ENCODE assay signal across 11 cellular contexts in genomic region chr13:23268441-23268840, GRCh38.
DNase-seq lines count a peak whose midpoint lies in the region; ATAC-seq and TF ChIP-seq lines count a peak whose summit lies in the region.
"Had no signal": no experiment of that assay in that cellular context is flagged by ENCODE, and none has a peak within 500 bp of the region (broad histone marks: within the 10 kb centered on the region; RNA-seq: fewer than 3 reads in every experiment).

No MANE protein-coding gene starts in this region.

- POLR2A ChIA-PET in GM10248 (lab: Yijun Ruan, JAX), result no interaction called here

- DNase-seq in GM10248 (ENCODE audit: extremely low spot score), result peak; percentile 22
- DNase-seq in activated T-cell treated with anti-CD3 and anti-CD28 coated beads, Interleukin-2, amount 50 U/mL, for 72 hours, result peak; percentile 44 to 58
- DNase-seq in GDM1 (lab: John Stamatoyannopoulos, UW), result no peak
- DNase-seq in BE2C, result no peak
- no peak for DNase-seq in putamen (ENCODE audit: low spot score)
- DNase-seq in left cardiac atrium, result no peak
- DNase-seq: kidney, NCI-H446 treated with DMSO at 0.1 percent for 48 hours had no signal

- intact Hi-C loops in left cardiac atrium (cut with DNase I), result no loop called here

- ATAC-seq in GM18870 (IDR thresholded peaks at IDR 0.05; ENCODE audit: unreplicated experiment) (peak; percentile 94), HG02642 (IDR thresholded peaks at IDR 0.05; ENCODE audit: poor library complexity, unreplicated experiment) (peak; percentile 89), left cardiac atrium (no peak)
- peak; percentile 77 to 99 for ATAC-seq in activated T-cell treated with anti-CD3 and anti-CD28 coated beads, Interleukin-2, amount 50 U/mL, for 72 hours (replicated peaks in 1 of 2)

- no peak overlapping the region for H3K4me3 ChIP-seq in BE2C (ENCODE audit: low read depth, low read length)
- H3K4me3 ChIP-seq: SJSA1 had no signal

- peaks cover 13% of the 10 kb centered on the region for H3K4me1 Mint-ChIP-seq in activated T-cell treated with anti-CD3 and anti-CD28 coated beads, Interleukin-2, amount 50 U/mL, for 72 hours (ENCODE audit: low read depth)

- H3K4me3 Mint-ChIP-seq in activated T-cell treated with anti-CD3 and anti-CD28 coated beads, Interleukin-2, amount 50 U/mL, for 72 hours, result peak overlapping the region in 1 of 2 donors; percentile 76

- no peaks in the 10 kb centered on the region for H3K36me3 Mint-ChIP-seq in activated T-cell treated with anti-CD3 and anti-CD28 coated beads, Interleukin-2, amount 50 U/mL, for 72 hours (ENCODE audit: insufficient read depth in 2 of 2)

- no peaks in the 10 kb centered on the region for H3K4me1 ChIP-seq in BE2C
- H3K4me1 ChIP-seq: SJSA1 had no signal

- no peaks in the 10 kb centered on the region for H3K9me3 Mint-ChIP-seq in activated T-cell treated with anti-CD3 and anti-CD28 coated beads, Interleukin-2, amount 50 U/mL, for 72 hours

- H3K27me3 Mint-ChIP-seq in activated T-cell treated with anti-CD3 and anti-CD28 coated beads, Interleukin-2, amount 50 U/mL, for 72 hours (ENCODE audit: low read depth), result peaks cover 14% of the 10 kb centered on the region

- H3K27me3 ChIP-seq in BE2C, result peaks cover 14% of the 10 kb centered on the region; the same call in 1 of the 2 replicates
- H3K27me3 ChIP-seq: SJSA1 had no signal

- CTCF ChIA-PET in GM10248 (lab: Yijun Ruan, JAX), result no interaction called here

- TF ChIP-seq CTCF in GM10248 (IDR thresholded peaks at IDR 0.05; ENCODE audit: control extremely low read depth, extremely low read depth, low read depth, missing control alignments) (no peak), BE2C (IDR thresholded peaks at IDR 0.05; ENCODE audit: low read depth, low read length) (no peak)

- peak overlapping the region; percentile 68 for H3K27ac Mint-ChIP-seq in activated T-cell treated with anti-CD3 and anti-CD28 coated beads, Interleukin-2, amount 50 U/mL, for 72 hours

- no peaks in the 10 kb centered on the region for H3K36me3 ChIP-seq in BE2C
- H3K36me3 ChIP-seq: SJSA1 had no signal

- no peaks in the 10 kb centered on the region for H3K9me3 ChIP-seq in BE2C
- H3K9me3 ChIP-seq: SJSA1 had no signal

Comparison
In these comparisons a context has a peak if more than half of its experiments do, and no peak if none do; other contexts are left out.
1. DNase-seq: peak in GM10248 (single experiment) and activated T-cell treated with anti-CD3 and anti-CD28 coated beads, Interleukin-2, amount 50 U/mL, for 72 hours (2 of 2); none in GDM1 (single experiment), BE2C (single experiment), putamen (single experiment) and left cardiac atrium (single experiment).
2. ATAC-seq: peak in GM18870 (single experiment), HG02642 (single experiment) and activated T-cell treated with anti-CD3 and anti-CD28 coated beads, Interleukin-2, amount 50 U/mL, for 72 hours (2 of 2); none in left cardiac atrium (0 of 2).